Comparison of ENCODE assay signal across 9 cellular contexts in genomic region chr2:98936917-98937351, GRCh38. TPM values are rescaled to one million over a fixed set of nuclear protein-coding genes. Genes with fewer than 3 reads are reported as not detected.
DNase-seq lines count a peak whose midpoint lies in the region; ATAC-seq and TF ChIP-seq lines count a peak whose summit lies in the region.
"Had no signal": no experiment of that assay in that cellular context is flagged by ENCODE, and none has a peak within 500 bp of the region (broad histone marks: within the 10 kb centered on the region; RNA-seq: fewer than 3 reads in every experiment).

No MANE protein-coding gene starts in this region.

- ATAC-seq in GM21381 (IDR thresholded peaks at IDR 0.05; ENCODE audit: unreplicated experiment) = no peak
- no peak for ATAC-seq in HG03432 (IDR thresholded peaks at IDR 0.05; ENCODE audit: unreplicated experiment)
- ATAC-seq in left lobe of liver = no peak

- H3K27ac ChIP-seq in breast epithelium (no peak overlapping the region), transverse colon (no peak overlapping the region)
- H3K27ac ChIP-seq: prostate gland had no signal

- H3K36me3 Mint-ChIP-seq in activated naive CD4-positive, alpha-beta T cell treated with anti-CD3 and anti-CD28 coated beads, Interleukin-2, amount 10 ng/mL, durations not matched to agents 7 days and 5 days = no peaks in the 10 kb centered on the region
- H3K36me3 Mint-ChIP-seq in mesothelial cell of epicardium = no peaks in the 10 kb centered on the region

- peaks cover 79% of the 10 kb centered on the region for H3K27me3 Mint-ChIP-seq in activated naive CD4-positive, alpha-beta T cell treated with anti-CD3 and anti-CD28 coated beads, Interleukin-2, amount 10 ng/mL, durations not matched to agents 7 days and 5 days
- peaks cover 82% of the 10 kb centered on the region for H3K27me3 Mint-ChIP-seq in mesothelial cell of epicardium (ENCODE audit: low read depth)

- no peak for DNase-seq in activated naive CD4-positive, alpha-beta T cell treated with anti-CD3 and anti-CD28 coated beads, Interleukin-2, amount 10 ng/mL, durations not matched to agents 7 days and 5 days
- no peak for DNase-seq in activated naive CD4-positive, alpha-beta T cell treated with anti-CD3 and anti-CD28 coated beads, Interleukin-2, amount 50 U/mL, for 16 hours
- no peak for DNase-seq in breast epithelium (ENCODE audit: low spot score in 2 of 2)
- no peak for DNase-seq in mesothelial cell of epicardium (ENCODE audit: low spot score in 2 of 2, unreplicated experiment in 2 of 2)
- no peak for DNase-seq in transverse colon
- no peak for DNase-seq in left lobe of liver (ENCODE audit: low spot score)

- no peak for TF ChIP-seq EP300 in transverse colon (IDR thresholded peaks at IDR 0.05; ENCODE audit: low read depth)

- TF ChIP-seq CTCF in breast epithelium (IDR thresholded peaks at IDR 0.05) = no peak
- no peak for TF ChIP-seq CTCF in mesothelial cell of epicardium (IDR thresholded peaks at IDR 0.05; ENCODE audit: unreplicated experiment)
- no peak for TF ChIP-seq CTCF in transverse colon (IDR thresholded peaks at IDR 0.05)

- H3K9me3 ChIP-seq in breast epithelium = no peaks in the 10 kb centered on the region
- no peaks in the 10 kb centered on the region for H3K9me3 ChIP-seq in transverse colon
- H3K9me3 ChIP-seq: prostate gland had no signal

- H3K4me1 ChIP-seq in breast epithelium (peaks cover 0 to 5% of the 10 kb centered on the region in 2 donors), transverse colon (peaks cover 0 to 17% (median 15%) of the 10 kb centered on the region in 4 donors)
- H3K4me1 ChIP-seq: prostate gland had no signal

- intact Hi-C loops in breast epithelium (cut with DNase I; ENCODE audit: low total_unique reads) (no loop called here), transverse colon (cut with DNase I; ENCODE audit: low total_unique reads) (no loop called here)

- H3K4me3 ChIP-seq in breast epithelium = peak overlapping the region in 2 of 3 donors; percentile 65 to 83
- H3K4me3 ChIP-seq in transverse colon = peak overlapping the region in 3 of 4 donors; percentile 35 to 51 (median 46)

- no peak overlapping the region for H3K27ac Mint-ChIP-seq in activated naive CD4-positive, alpha-beta T cell treated with anti-CD3 and anti-CD28 coated beads, Interleukin-2, amount 10 ng/mL, durations not matched to agents 7 days and 5 days
- no peak overlapping the region for H3K27ac Mint-ChIP-seq in mesothelial cell of epicardium

- H3K4me1 Mint-ChIP-seq in activated naive CD4-positive, alpha-beta T cell treated with anti-CD3 and anti-CD28 coated beads, Interleukin-2, amount 10 ng/mL, durations not matched to agents 7 days and 5 days = peaks cover 10% of the 10 kb centered on the region
- H3K4me1 Mint-ChIP-seq in mesothelial cell of epicardium = peaks cover 6% of the 10 kb centered on the region

- TF ChIP-seq POLR2A in breast epithelium (IDR thresholded peaks at IDR 0.05) = no peak
- TF ChIP-seq POLR2A in transverse colon (IDR thresholded peaks at IDR 0.05) = no peak

- in situ Hi-C loops in transverse colon (cut with MboI; ENCODE audit: low pct_ligation_motif_present in 1 of 4, low pct_unique_long_range_greater_than_20kb in 1 of 4, low sequenced_read_pairs in 3 of 4) = no loop called here

- peak overlapping the region; percentile 64 for H3K4me3 Mint-ChIP-seq in activated naive CD4-positive, alpha-beta T cell treated with anti-CD3 and anti-CD28 coated beads, Interleukin-2, amount 10 ng/mL, durations not matched to agents 7 days and 5 days
- peak overlapping the region; percentile 59 for H3K4me3 Mint-ChIP-seq in mesothelial cell of epicardium

- no peaks in the 10 kb centered on the region for H3K9me3 Mint-ChIP-seq in activated naive CD4-positive, alpha-beta T cell treated with anti-CD3 and anti-CD28 coated beads, Interleukin-2, amount 10 ng/mL, durations not matched to agents 7 days and 5 days
- no peaks in the 10 kb centered on the region for H3K9me3 Mint-ChIP-seq in mesothelial cell of epicardium

- CTCF ChIA-PET in activated naive CD4-positive, alpha-beta T cell treated with anti-CD3 and anti-CD28 coated beads, Interleukin-2, amount 10 ng/mL, durations not matched to agents 7 days and 5 days (lab: Charles Lee) = no interaction called here

- H3K36me3 ChIP-seq in breast epithelium (no peaks in the 10 kb centered on the region), transverse colon (no peaks in the 10 kb centered on the region)
- H3K36me3 ChIP-seq: prostate gland had no signal

- no peaks in the 10 kb centered on the region for H3K27me3 ChIP-seq in breast epithelium
- peaks cover 66% of the 10 kb centered on the region for H3K27me3 ChIP-seq in transverse colon

- 12% methylated on average over 41 of the region's 49 CpGs; no CpG with 5 or more reads in 1 of the 2 donors for WGBS in transverse colon (ENCODE audit: low coverage in 1 of 2), 2 donors

RNA-seq across cellular contexts. Expression of gene CRACDL, which starts 0.9 kb away (rescaled TPM):
- 10 to 100 TPM in 2 of 3 donors, under 1 TPM in 1; 0.96 to 12.1 (median 10.8) TPM for total RNA-seq in breast epithelium
- total RNA-seq in mesothelial cell of epicardium = 1.1 to 1.7 TPM (median 1.7 TPM) in 3 replicates
- total RNA-seq in transverse colon = 10 to 100 TPM; 15.1 to 21.3 (median 16.9) TPM
- 0.30 TPM for total RNA-seq in left lobe of liver
